In the genomic region with DNA sequence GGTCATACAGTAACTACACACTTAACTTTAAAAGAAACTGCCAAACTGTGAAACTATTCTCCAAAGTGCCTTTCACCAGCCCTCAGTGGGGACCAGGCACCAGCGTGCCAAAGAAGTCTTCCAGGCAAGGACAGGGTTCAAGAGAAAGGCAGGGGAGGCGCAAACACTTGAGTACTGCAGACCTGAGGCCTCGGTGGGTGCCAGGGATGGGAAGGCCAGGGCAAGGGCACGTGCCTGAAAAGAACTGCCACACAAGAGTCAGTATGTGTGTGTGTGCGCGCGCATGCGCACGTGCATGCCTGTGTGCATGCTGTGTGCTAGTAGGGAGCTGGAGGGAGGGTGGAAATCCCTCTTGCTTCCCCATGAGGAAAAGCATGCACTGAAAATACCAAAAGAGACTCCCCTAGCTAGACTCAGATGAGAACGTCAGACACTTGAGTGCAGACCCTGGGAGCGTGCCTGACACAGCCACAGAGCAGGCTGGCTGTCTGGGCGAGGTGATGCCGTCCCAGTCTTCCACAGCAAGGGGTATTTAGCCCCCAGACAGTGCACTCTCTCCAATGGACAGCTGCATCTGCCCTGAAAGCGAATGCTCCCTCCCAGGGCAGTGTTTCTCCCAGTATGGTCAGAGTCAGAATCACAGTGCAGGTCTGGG, we compare ENCODE assay signal across 19 cellular contexts. TPM values are rescaled to one million over a fixed set of nuclear protein-coding genes. Genes with fewer than 3 reads are reported as not detected.
"Had no signal": no experiment of that assay in that cellular context is flagged by ENCODE, and none has a peak within 500 bp of the region (broad histone marks: within the 10 kb centered on the region; RNA-seq: fewer than 3 reads in every experiment).

No MANE protein-coding gene starts in this region.

- H3K9me3 Mint-ChIP-seq: activated naive CD8-positive, alpha-beta T cell treated with anti-CD3 and anti-CD28 coated beads for 36 hours; effector memory CD8-positive, alpha-beta T cell; stimulated activated memory B cell treated with anti-CD40 and anti-IgM and Interleukin-4, amounts not matched to agents 10 μg/mL and 1 μg/mL and 100 μg/mL, for 72 hours had no signal

- H3K4me3 Mint-ChIP-seq: activated CD8-positive, alpha-beta memory T cell treated with anti-CD3 and anti-CD28 coated beads, Interleukin-2, amount 10 ng/mL, durations not matched to agents 7 days and 5 days; activated naive CD8-positive, alpha-beta T cell treated with anti-CD3 and anti-CD28 coated beads for 36 hours; effector memory CD8-positive, alpha-beta T cell; stimulated activated memory B cell treated with anti-CD40 and anti-IgM and Interleukin-4, amounts not matched to agents 10 μg/mL and 1 μg/mL and 100 μg/mL, for 72 hours had no signal

- H3K27me3 Mint-ChIP-seq: activated CD8-positive, alpha-beta memory T cell treated with anti-CD3 and anti-CD28 coated beads, Interleukin-2, amount 10 ng/mL, durations not matched to agents 7 days and 5 days; activated naive CD8-positive, alpha-beta T cell treated with anti-CD3 and anti-CD28 coated beads for 36 hours; effector memory CD8-positive, alpha-beta T cell; stimulated activated memory B cell treated with anti-CD40 and anti-IgM and Interleukin-4, amounts not matched to agents 10 μg/mL and 1 μg/mL and 100 μg/mL, for 72 hours had no signal

- DNase-seq: activated CD4-positive, alpha-beta T cell treated with anti-CD3 and anti-CD28 coated beads for 1 hour; activated CD8-positive, alpha-beta memory T cell treated with anti-CD3 and anti-CD28 coated beads, Interleukin-2, amount 10 ng/mL, durations not matched to agents 7 days and 5 days; activated gamma-delta T cell treated with Interleukin-2 at 50 U/mL for 16 hours; activated naive CD8-positive, alpha-beta T cell treated with anti-CD3 and anti-CD28 coated beads for 36 hours; activated T-cell treated with anti-CD3 and anti-CD28 coated beads, Interleukin-2, amount 50 U/mL, for 1 hour; body of pancreas; effector memory CD8-positive, alpha-beta T cell; left cardiac atrium; psoas muscle; SJCRH30; stimulated activated CD4-positive, alpha-beta T cell treated with anti-CD3 and anti-CD28 coated beads, Interleukin-4, amount 100 ng/mL, for 24 hours; T-helper 2 cell; thyroid gland; WERI-Rb-1 had no signal

- H3K4me1 Mint-ChIP-seq: activated CD8-positive, alpha-beta memory T cell treated with anti-CD3 and anti-CD28 coated beads, Interleukin-2, amount 10 ng/mL, durations not matched to agents 7 days and 5 days; activated naive CD8-positive, alpha-beta T cell treated with anti-CD3 and anti-CD28 coated beads for 36 hours; stimulated activated memory B cell treated with anti-CD40 and anti-IgM and Interleukin-4, amounts not matched to agents 10 μg/mL and 1 μg/mL and 100 μg/mL, for 72 hours had no signal

- ATAC-seq: activated CD8-positive, alpha-beta memory T cell treated with anti-CD3 and anti-CD28 coated beads, Interleukin-2, amount 10 ng/mL, durations not matched to agents 7 days and 5 days; body of pancreas; effector memory CD8-positive, alpha-beta T cell; left cardiac atrium; psoas muscle; right cardiac atrium; stimulated activated memory B cell treated with anti-CD40 and anti-IgM and Interleukin-4, amounts not matched to agents 10 μg/mL and 1 μg/mL and 100 μg/mL, for 72 hours had no signal

- H3K27ac Mint-ChIP-seq: activated CD8-positive, alpha-beta memory T cell treated with anti-CD3 and anti-CD28 coated beads, Interleukin-2, amount 10 ng/mL, durations not matched to agents 7 days and 5 days; effector memory CD8-positive, alpha-beta T cell; stimulated activated memory B cell treated with anti-CD40 and anti-IgM and Interleukin-4, amounts not matched to agents 10 μg/mL and 1 μg/mL and 100 μg/mL, for 72 hours had no signal

RNA-seq across cellular contexts. Expression of a gene that starts 40.1 kb away (rescaled TPM):
- total RNA-seq: activated CD8-positive, alpha-beta memory T cell treated with anti-CD3 and anti-CD28 coated beads, Interleukin-2, amount 10 ng/mL, durations not matched to agents 7 days and 5 days; activated naive CD8-positive, alpha-beta T cell treated with anti-CD3 and anti-CD28 coated beads for 36 hours; body of pancreas; dermis microvascular lymphatic vessel endothelial cell; glomerular endothelial cell; osteocyte; SJCRH30; thyroid gland had no signal
